In the genomic region with DNA sequence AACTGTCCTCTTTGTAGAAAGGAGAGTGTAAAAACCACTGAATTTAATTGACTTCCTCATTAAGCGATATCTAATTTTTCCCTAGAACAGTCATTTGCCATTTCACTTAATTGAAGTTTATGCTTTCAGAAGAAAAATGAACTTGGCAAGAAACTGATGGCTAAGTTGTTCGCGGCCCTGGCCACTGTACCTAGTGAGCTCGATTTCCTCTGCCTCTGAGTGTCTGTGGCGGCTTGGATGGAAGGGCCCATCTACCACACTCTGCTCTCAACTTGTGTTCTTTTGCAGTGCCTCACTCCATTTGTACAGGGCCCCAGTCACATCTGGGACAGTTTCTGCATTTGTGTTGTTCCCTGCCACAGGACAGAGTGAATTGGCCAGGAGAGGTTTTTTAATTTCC, we compare ENCODE assay signal across 19 cellular contexts.
"Had no signal": no experiment of that assay in that cellular context is flagged by ENCODE, and none has a peak within 500 bp of the region (broad histone marks: within the 10 kb centered on the region; RNA-seq: fewer than 3 reads in every experiment).

No MANE protein-coding gene starts in this region.

- DNase-seq: Karpas-422, KG1, MG63, NCI-H1092, NCI-H1105 treated with DMSO at 0.1 percent for 48 hours, NCI-H1417 treated with DMSO at 0.1 percent for 48 hours, NCI-H187, NCI-H2029, NCI-H2081 treated with DMSO at 0.1 percent for 48 hours, NCI-H2171, NCI-H226, NCI-H446, NCI-H510A, NCI-H524 treated with DMSO at 0.1 percent for 48 hours, NCI-H69, NCI-H774, Right ventricle myocardium superior, RPMI8226, SIG-M5 had no signal
